In the genomic region with DNA sequence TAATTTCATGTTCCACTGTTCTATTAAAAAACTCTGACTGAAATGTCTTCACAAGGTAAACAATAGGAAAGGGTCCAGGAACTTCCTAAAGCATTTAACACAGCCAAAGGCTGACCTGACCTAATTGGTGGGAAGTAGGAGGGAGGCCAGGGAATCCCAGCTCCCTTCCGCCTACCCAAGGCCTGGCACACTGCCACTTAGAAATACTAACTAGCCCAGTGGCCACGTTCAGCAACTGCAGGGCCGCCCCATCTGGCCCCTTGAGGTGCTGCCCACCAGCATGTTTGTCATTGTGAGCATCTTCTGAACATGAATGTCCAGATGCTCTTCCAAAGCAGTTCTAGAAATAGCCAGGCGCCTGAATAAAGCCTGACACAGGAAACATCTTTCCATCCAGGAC, we compare ENCODE assay signal across 7 cellular contexts. TPM values are rescaled to one million over a fixed set of nuclear protein-coding genes. Genes with fewer than 3 reads are reported as not detected.
A peak's percentile ranks its signal among the peaks of the same experiment; 100 is the strongest.
DNase-seq lines count a peak whose midpoint lies in the region; ATAC-seq and TF ChIP-seq lines count a peak whose summit lies in the region.

No MANE protein-coding gene starts in this region.

- peaks cover 8 to 22% (median 20%) of the 10 kb centered on the region in 4 donors for H3K4me1 ChIP-seq in esophagus muscularis mucosa

- peak; percentile 33 for TF ChIP-seq CTCF in GM12864 (IDR thresholded peaks at IDR 0.05; ENCODE audit: low read depth, low read length, missing control alignments)
- peak; percentile 28 to 64 (median 37) for TF ChIP-seq CTCF in esophagus muscularis mucosa (IDR thresholded peaks at IDR 0.05)
- peak; percentile 59 for TF ChIP-seq CTCF in retinal pigment epithelial cell (conservative IDR thresholded peaks at IDR 0.05; ENCODE audit: low read depth, low read length)

- intact Hi-C loops in esophagus muscularis mucosa (cut with DNase I), result loop anchor here (5.0 kb wide), 2 partner anchors 46 to 396 kb away; a partner anchor contains a TSS

- DNase-seq in GM12864 (ENCODE audit: low read depth) (no peak), NCI-H2196 (lab: John Stamatoyannopoulos, UW; ENCODE audit: unreplicated experiment) (peak; percentile 7), esophagus muscularis mucosa (ENCODE audit: extremely low spot score) (no peak), retinal pigment epithelial cell (ENCODE audit: low read depth) (no peak), foreskin melanocyte (no peak)

- no peak overlapping the region for H3K4me3 ChIP-seq in GM12864 (ENCODE audit: low read depth, low read length)
- no peak overlapping the region for H3K4me3 ChIP-seq in esophagus muscularis mucosa
- H3K4me3 ChIP-seq in retinal pigment epithelial cell (ENCODE audit: low read length), result no peak overlapping the region

- H3K36me3 ChIP-seq in esophagus muscularis mucosa, result no peaks in the 10 kb centered on the region

- TF ChIP-seq POLR2A in esophagus muscularis mucosa (IDR thresholded peaks at IDR 0.05; ENCODE audit: low read depth), result no peak

- H3K9me3 ChIP-seq in esophagus muscularis mucosa, result no peaks in the 10 kb centered on the region

- no peak for TF ChIP-seq EP300 in esophagus muscularis mucosa (IDR thresholded peaks at IDR 0.05)

- whole genome bisulfite sequencing in esophagus muscularis mucosa, result 38% methylated on average over 4 of the region's 4 CpGs

- H3K27ac ChIP-seq in esophagus muscularis mucosa (replicated peaks in 1 of 4), result peak overlapping the region in 1 of 4 donors; percentile 40

- no peak for ATAC-seq in HG03108 (IDR thresholded peaks at IDR 0.05; ENCODE audit: unreplicated experiment)
- ATAC-seq in GM19467 (IDR thresholded peaks at IDR 0.05; ENCODE audit: unreplicated experiment), result no peak

- H3K27me3 ChIP-seq in esophagus muscularis mucosa, result no peaks in the 10 kb centered on the region

RNA-seq across cellular contexts. Expression of a gene that starts 44.7 kb away (rescaled TPM):
- total RNA-seq in esophagus muscularis mucosa, result 10 to 100 TPM; 26.2 to 45.5 (median 36.2) TPM
